Comparison of ENCODE assay signal across 10 cellular contexts in genomic region chr15:20341901-20342605, GRCh38.
A peak's percentile ranks its signal among the peaks of the same experiment; 100 is the strongest.
DNase-seq lines count a peak whose midpoint lies in the region; ATAC-seq and TF ChIP-seq lines count a peak whose summit lies in the region.
"Had no signal": no experiment of that assay in that cellular context is flagged by ENCODE, and none has a peak within 500 bp of the region (broad histone marks: within the 10 kb centered on the region; RNA-seq: fewer than 3 reads in every experiment).

No MANE protein-coding gene starts in this region.

- no peak overlapping the region for H3K4me3 ChIP-seq in cardiac muscle cell
- no peak overlapping the region for H3K4me3 ChIP-seq in psoas muscle

- ATAC-seq in psoas muscle (peak in 3 of 4 donors; percentile 37 to 54 (median 45)), HG02759 (IDR thresholded peaks at IDR 0.05; ENCODE audit: unreplicated experiment) (no peak)

- H3K36me3 Mint-ChIP-seq in activated CD4-positive, alpha-beta T cell treated with anti-CD3 and anti-CD28 coated beads, Interleukin-2, amount 10 ng/mL, durations not matched to agents 7 days and 5 days (ENCODE audit: low read depth), result no peaks in the 10 kb centered on the region
- peaks cover 3% of the 10 kb centered on the region for H3K36me3 Mint-ChIP-seq in HFFc6 (ENCODE audit: low read depth)
- H3K36me3 Mint-ChIP-seq: memory B cell had no signal

- H3K9me3 ChIP-seq in cardiac muscle cell (ENCODE audit: low read depth), result peaks cover 29% of the 10 kb centered on the region
- H3K9me3 ChIP-seq in psoas muscle, result peaks cover 3% of the 10 kb centered on the region

- DNase-seq in GM03348 (ENCODE audit: low spot score) (peak; percentile 65), cardiac muscle cell (ENCODE audit: low read depth in 1 of 2, low spot score in 1 of 2) (peak; percentile 20 to 30), psoas muscle (peak; percentile 70 to 90), UCSD-AML1 (lab: John Stamatoyannopoulos, UW; ENCODE audit: unreplicated experiment) (no peak), HFFc6 (no peak), NCI-H1092 (lab: John Stamatoyannopoulos, UW) (no peak)
- DNase-seq in activated CD4-positive, alpha-beta T cell treated with anti-CD3 and anti-CD28 coated beads, Interleukin-2, amount 10 ng/mL, durations not matched to agents 7 days and 5 days, result peak; percentile 32

- intact Hi-C loops in psoas muscle (cut with DNase I), result no loop called here

- H3K4me3 Mint-ChIP-seq in activated CD4-positive, alpha-beta T cell treated with anti-CD3 and anti-CD28 coated beads, Interleukin-2, amount 10 ng/mL, durations not matched to agents 7 days and 5 days, result no peak overlapping the region
- no peak overlapping the region for H3K4me3 Mint-ChIP-seq in HFFc6
- H3K4me3 Mint-ChIP-seq: dendritic cell treated with granulocyte-macrophage colony-stimulating factor and Interleukin-4, amounts not matched to agents 40 ng/mL and 50 ng/mL, for 4 days; memory B cell had no signal

- no peaks in the 10 kb centered on the region for H3K27me3 Mint-ChIP-seq in activated CD4-positive, alpha-beta T cell treated with anti-CD3 and anti-CD28 coated beads, Interleukin-2, amount 10 ng/mL, durations not matched to agents 7 days and 5 days
- H3K27me3 Mint-ChIP-seq in HFFc6 (ENCODE audit: insufficient read depth), result 0 out of 2 replicates have a peak, but pooled peaks cover 1% of the 10 kb centered on the region
- H3K27me3 Mint-ChIP-seq: dendritic cell treated with granulocyte-macrophage colony-stimulating factor and Interleukin-4, amounts not matched to agents 40 ng/mL and 50 ng/mL, for 4 days; memory B cell had no signal

- POLR2A ChIA-PET in activated CD4-positive, alpha-beta T cell treated with anti-CD3 and anti-CD28 coated beads, Interleukin-2, amount 10 ng/mL, durations not matched to agents 7 days and 5 days (lab: Charles Lee), result no interaction called here

- H3K36me3 ChIP-seq in cardiac muscle cell (no peaks in the 10 kb centered on the region), psoas muscle (ENCODE audit: insufficient read depth in 1 of 2, low read depth in 1 of 2) (no peaks in the 10 kb centered on the region)

- TF ChIP-seq CTCF in cardiac muscle cell (IDR thresholded peaks at IDR 0.05; ENCODE audit: low read depth, low read length), result no peak
- TF ChIP-seq CTCF in psoas muscle (IDR thresholded peaks at IDR 0.05), result no peak
- no peak for TF ChIP-seq CTCF in HFFc6 (IDR thresholded peaks at IDR 0.05)

- CTCF ChIA-PET in activated CD4-positive, alpha-beta T cell treated with anti-CD3 and anti-CD28 coated beads, Interleukin-2, amount 10 ng/mL, durations not matched to agents 7 days and 5 days (lab: Charles Lee), result no interaction called here

- peaks cover 3% of the 10 kb centered on the region for H3K9me3 Mint-ChIP-seq in activated CD4-positive, alpha-beta T cell treated with anti-CD3 and anti-CD28 coated beads, Interleukin-2, amount 10 ng/mL, durations not matched to agents 7 days and 5 days
- H3K9me3 Mint-ChIP-seq in HFFc6, result peaks cover 5% of the 10 kb centered on the region
- H3K9me3 Mint-ChIP-seq: memory B cell had no signal

- no peaks in the 10 kb centered on the region for H3K27me3 ChIP-seq in cardiac muscle cell
- H3K27me3 ChIP-seq in psoas muscle (ENCODE audit: insufficient read depth in 3 of 3, low read length in 2 of 3), result no peaks in the 10 kb centered on the region

- no peak overlapping the region for H3K27ac Mint-ChIP-seq in activated CD4-positive, alpha-beta T cell treated with anti-CD3 and anti-CD28 coated beads, Interleukin-2, amount 10 ng/mL, durations not matched to agents 7 days and 5 days
- no peak overlapping the region for H3K27ac Mint-ChIP-seq in HFFc6
- H3K27ac Mint-ChIP-seq: dendritic cell treated with granulocyte-macrophage colony-stimulating factor and Interleukin-4, amounts not matched to agents 40 ng/mL and 50 ng/mL, for 4 days; memory B cell had no signal

- H3K4me1 ChIP-seq in cardiac muscle cell (ENCODE audit: low read depth) (no peaks in the 10 kb centered on the region), psoas muscle (no peaks in the 10 kb centered on the region)

- H3K4me1 Mint-ChIP-seq in activated CD4-positive, alpha-beta T cell treated with anti-CD3 and anti-CD28 coated beads, Interleukin-2, amount 10 ng/mL, durations not matched to agents 7 days and 5 days, result no peaks in the 10 kb centered on the region
- no peaks in the 10 kb centered on the region for H3K4me1 Mint-ChIP-seq in HFFc6 (ENCODE audit: low read depth)
- H3K4me1 Mint-ChIP-seq: memory B cell had no signal

- 40 to 59% (median 44%) methylated on average over 5 of the region's 5 CpGs for WGBS in psoas muscle, 3 donors

- H3K27ac ChIP-seq in cardiac muscle cell (no peak overlapping the region), psoas muscle (no peak overlapping the region)

Comparison
In these comparisons a context has a peak if more than half of its experiments do, and no peak if none do; other contexts are left out.
1. DNase-seq: peak in GM03348 (single experiment), activated CD4-positive, alpha-beta T cell treated with anti-CD3 and anti-CD28 coated beads, Interleukin-2, amount 10 ng/mL, durations not matched to agents 7 days and 5 days (single experiment), cardiac muscle cell (2 of 2) and psoas muscle (2 of 2); none in UCSD-AML1 (single experiment), HFFc6 (single experiment) and NCI-H1092 (single experiment).